In genomic region chr12:52075409-52075724, GRCh38 we compare ENCODE assay signal across 30 cellular contexts. TPM values are rescaled to one million over a fixed set of nuclear protein-coding genes. Genes with fewer than 3 reads are reported as not detected.
DNase-seq lines count a peak whose midpoint lies in the region; ATAC-seq, FAIRE-seq and TF ChIP-seq lines count a peak whose summit lies in the region.
"Had no signal": no experiment of that assay in that cellular context is flagged by ENCODE, and none has a peak within 500 bp of the region (broad histone marks: within the 10 kb centered on the region; RNA-seq: fewer than 3 reads in every experiment).

No MANE protein-coding gene starts in this region.

- H3K9me3 ChIP-seq in pancreas, result no peaks in the 10 kb centered on the region
- H3K9me3 ChIP-seq: A549, spleen, thoracic aorta, vagina had no signal

- ATAC-seq in pancreas (peak in 3 of 4 donors; percentile 27 to 59 (median 56)), HG02759 (IDR thresholded peaks at IDR 0.05; ENCODE audit: unreplicated experiment) (no peak), GM19452 (IDR thresholded peaks at IDR 0.05; ENCODE audit: unreplicated experiment) (no peak)
- ATAC-seq: A549; activated CD8-positive, alpha-beta T cell treated with anti-CD3 and anti-CD28 coated beads, Interleukin-2, amount 10 ng/mL, durations not matched to agents 7 days and 5 days; CD8-positive, alpha-beta T cell; stimulated activated naive CD8-positive, alpha-beta T cell treated with anti-CD3 and anti-CD28 coated beads, Interleukin-15, Interleukin-2, amounts not matched to agents 100 U/mL and 50 U/mL, for 24 hours had no signal

- H3K4me3 ChIP-seq in ACC112 (ENCODE audit: low read depth, low read length) (no peak overlapping the region), LNCaP clone FGC (ENCODE audit: low read depth, low read length) (no peak overlapping the region), pancreas (no peak overlapping the region)
- H3K4me3 ChIP-seq: A549, spleen, thoracic aorta, vagina had no signal

- peak overlapping the region; percentile 54 for H3K27ac ChIP-seq in ACC112 (ENCODE audit: low read depth, low read length)
- H3K27ac ChIP-seq in pancreas, result no peak overlapping the region
- H3K27ac ChIP-seq: A549, thoracic aorta, vagina, WERI-Rb-1 had no signal

- no peak for FAIRE-seq in pancreas (lab: Jason Lieb, UNC)
- FAIRE-seq: A549, islet of Langerhans had no signal

- H3K27me3 ChIP-seq in ACC112 (ENCODE audit: insufficient read depth, low read length), result no peaks in the 10 kb centered on the region
- no peaks in the 10 kb centered on the region for H3K27me3 ChIP-seq in pancreas
- H3K27me3 ChIP-seq: spleen, vagina had no signal

- intact Hi-C loops in pancreas (cut with DNase I), result no loop called here

- no peak for TF ChIP-seq CTCF in LNCaP clone FGC (IDR thresholded peaks at IDR 0.05; ENCODE audit: control insufficient read depth, extremely low read depth, insufficient read depth)
- no peak for TF ChIP-seq CTCF in pancreas (IDR thresholded peaks at IDR 0.05)

- peak; percentile 45 for DNase-seq in LNCaP clone FGC (ENCODE audit: low read depth)
- DNase-seq in fibroblast of peridontal ligament (ENCODE audit: extremely low read depth), result peak; percentile 28
- DNase-seq in pancreas, result no peak
- DNase-seq in UCSD-AML1 (lab: John Stamatoyannopoulos, UW; ENCODE audit: unreplicated experiment), result no peak
- no peak for DNase-seq in T-helper 1 cell
- DNase-seq: activated CD4-positive, alpha-beta T cell treated with anti-CD3 and anti-CD28 coated beads for 4 hours; activated CD8-positive, alpha-beta T cell treated with anti-CD3 and anti-CD28 coated beads, Interleukin-2, amount 10 ng/mL, durations not matched to agents 7 days and 5 days; activated naive CD4-positive, alpha-beta T cell treated with anti-CD3 and anti-CD28 coated beads, Interleukin-2, amount 50 U/mL, for 16 hours; amygdala; CD8-positive, alpha-beta T cell; H7; Kasumi-1; naive B cell; NCI-H1436 treated with DMSO at 0.1 percent for 48 hours; NCI-H82; nucleus accumbens; retina; spleen; stimulated activated CD4-positive, alpha-beta T cell treated with anti-CD3 and anti-CD28 coated beads, Interleukin-2, amount 100 ng/mL, for 24 hours; stimulated activated naive CD8-positive, alpha-beta T cell treated with anti-CD3 and anti-CD28 coated beads, Interleukin-15, Interleukin-2, amounts not matched to agents 100 U/mL and 50 U/mL, for 24 hours; SW 1271; T-helper 9 cell; WERI-Rb-1 had no signal

- H3K36me3 ChIP-seq in ACC112 (ENCODE audit: insufficient read depth, low read length), result 0 out of 2 replicates have a peak, but pooled peaks cover 13% of the 10 kb centered on the region
- peaks cover 0 to 20% (median 0%) of the 10 kb centered on the region in 3 donors for H3K36me3 ChIP-seq in pancreas

- no peak overlapping the region for H2AFZ ChIP-seq in ACC112 (ENCODE audit: low read length, unreplicated experiment)

- H3K79me2 ChIP-seq in ACC112 (ENCODE audit: control insufficient read depth, insufficient read depth, low read length, unreplicated experiment), result peaks cover 61% of the 10 kb centered on the region

- H3K4me1 ChIP-seq in ACC112 (ENCODE audit: control insufficient read depth, insufficient read depth, low read length, unreplicated experiment) (peaks cover 50% of the 10 kb centered on the region), pancreas (peaks cover 6 to 16% (median 15%) of the 10 kb centered on the region in 3 donors)

RNA-seq across cellular contexts. Expression of gene SMIM41, which starts 4.1 kb away (rescaled TPM):
- under 1 TPM in 2 of 6 donors, not detected in 4; 0.09 to 0.20 TPM for total RNA-seq in pancreas
- under 1 TPM in 1 of 2 donors, not detected in 1; 0.19 TPM for polyA plus RNA-seq in pancreas
- total RNA-seq: activated CD8-positive, alpha-beta T cell treated with anti-CD3 and anti-CD28 coated beads, Interleukin-2, amount 10 ng/mL, durations not matched to agents 7 days and 5 days; H7 had no signal
- polyA plus RNA-seq: A549 had no signal

RNA-seq across cellular contexts. Expression of gene ATG101, which starts 5.6 kb away (rescaled TPM):
- total RNA-seq in pancreas, result 10 to 100 TPM; 13.6 to 20.4 (median 18.7) TPM
- 10 to 100 TPM; 23.0 to 31.7 TPM for polyA plus RNA-seq in pancreas

RNA-seq across cellular contexts. Expression of gene NR4A1, which starts 24.1 kb away (rescaled TPM):
- total RNA-seq in pancreas, result 10 to 100 TPM; 11.7 to 55.2 (median 22.0) TPM
- polyA plus RNA-seq in pancreas, result 10 to 100 TPM; 76.4 to 85.4 TPM

Comparison
In these comparisons a context has a peak if more than half of its experiments do, and no peak if none do; other contexts are left out.
1. DNase-seq: peak in LNCaP clone FGC (single experiment) and fibroblast of peridontal ligament (single experiment); none in pancreas (0 of 6), UCSD-AML1 (single experiment) and T-helper 1 cell (0 of 5).
2. ATAC-seq: peak in pancreas (3 of 4); none in HG02759 (single experiment) and GM19452 (single experiment).